In the genomic region with DNA sequence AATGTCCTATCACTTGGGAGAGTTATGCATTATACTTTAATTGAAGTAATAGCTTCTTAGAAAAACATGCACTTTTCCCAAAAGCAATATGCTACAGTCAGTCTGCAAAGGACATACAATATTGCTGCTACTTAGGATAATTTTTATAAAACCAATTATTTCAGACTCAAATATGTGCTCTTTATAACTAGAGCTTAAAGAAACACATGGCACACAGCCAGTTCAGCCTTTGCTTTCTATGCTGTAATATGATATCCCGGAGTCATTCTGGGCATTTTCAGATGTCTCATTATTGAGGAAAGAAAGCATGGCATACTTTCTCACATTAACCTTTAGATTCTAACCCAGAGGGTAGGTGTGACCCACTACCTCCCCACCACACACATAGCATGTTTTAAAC, we compare ENCODE assay signal across 12 cellular contexts. TPM values are rescaled to one million over a fixed set of nuclear protein-coding genes. Genes with fewer than 3 reads are reported as not detected.
DNase-seq lines count a peak whose midpoint lies in the region; ATAC-seq and TF ChIP-seq lines count a peak whose summit lies in the region.
"Had no signal": no experiment of that assay in that cellular context is flagged by ENCODE, and none has a peak within 500 bp of the region (broad histone marks: within the 10 kb centered on the region; RNA-seq: fewer than 3 reads in every experiment).

No MANE protein-coding gene starts in this region.

- no peak overlapping the region for H4K91ac ChIP-seq in IMR-90 (ENCODE audit: insufficient read depth, low read depth, low read length)

- H3K9me2 ChIP-seq in PC-3 (replicated peaks; ENCODE audit: low read length), result no peaks in the 10 kb centered on the region

- no peak overlapping the region for H2AK5ac ChIP-seq in IMR-90 (ENCODE audit: low read depth, low read length)

- intact Hi-C loops in IMR-90 (cut with micrococcal nuclease) (no loop called here), PC-3 (cut with micrococcal nuclease) (no loop called here)

- H3K27me3 ChIP-seq in IMR-90 (ENCODE audit: control insufficient read depth, insufficient read depth, low read length) (peaks cover 2% of the 10 kb centered on the region), PC-3 (ENCODE audit: low read length) (no peaks in the 10 kb centered on the region), BE2C (no peaks in the 10 kb centered on the region), suprapubic skin (no peaks in the 10 kb centered on the region)

- in situ Hi-C loops in IMR-90 (cut with MboI; ENCODE audit: low sequenced_read_pairs), result no loop called here

- no peak overlapping the region for H3K56ac ChIP-seq in IMR-90 (ENCODE audit: extremely low read depth, insufficient read depth, low read length)

- no peaks in the 10 kb centered on the region for H3F3A ChIP-seq in PC-3 (ENCODE audit: low read length, unreplicated experiment)

- POLR2A ChIA-PET in IMR-90 (lab: Charles Lee; ENCODE audit: unreplicated experiment), result no interaction called here
- POLR2A ChIA-PET in PC-3 (lab: Charles Lee; ENCODE audit: unreplicated experiment), result no interaction called here

- H3K9me1 ChIP-seq in IMR-90 (ENCODE audit: insufficient read depth, low read length), result no peaks in the 10 kb centered on the region

- H3K4me2 ChIP-seq in IMR-90 (ENCODE audit: low read depth, low read length), result no peak overlapping the region
- 0 out of 2 replicates have a peak overlapping the region, but pooled peaks have one; percentile 27 for H3K4me2 ChIP-seq in PC-3 (ENCODE audit: low read length)

- H3K18ac ChIP-seq in IMR-90 (ENCODE audit: low read depth, low read length), result no peak overlapping the region

- H3K27me3 Mint-ChIP-seq in activated T-cell treated with anti-CD3 and anti-CD28 coated beads, Interleukin-2, amount 50 U/mL, for 72 hours (ENCODE audit: low read depth), result no peaks in the 10 kb centered on the region
- H3K27me3 Mint-ChIP-seq: brain; CD4-positive, CD25-positive, alpha-beta regulatory T cell; memory B cell had no signal

- no peak overlapping the region for H2BK120ac ChIP-seq in IMR-90 (ENCODE audit: low read depth, low read length)

- no peaks in the 10 kb centered on the region for H3K4me1 Mint-ChIP-seq in activated T-cell treated with anti-CD3 and anti-CD28 coated beads, Interleukin-2, amount 50 U/mL, for 72 hours (ENCODE audit: low read depth)
- H3K4me1 Mint-ChIP-seq: CD4-positive, CD25-positive, alpha-beta regulatory T cell; memory B cell had no signal

- no peak overlapping the region for H3K4ac ChIP-seq in IMR-90 (ENCODE audit: low read depth, low read length)

- H4K8ac ChIP-seq in IMR-90 (ENCODE audit: low read depth in 2 of 2, low read length in 2 of 2), result no peak overlapping the region

- no peak overlapping the region for H3K4me3 Mint-ChIP-seq in activated T-cell treated with anti-CD3 and anti-CD28 coated beads, Interleukin-2, amount 50 U/mL, for 72 hours
- H3K4me3 Mint-ChIP-seq: brain; CD4-positive, CD25-positive, alpha-beta regulatory T cell; memory B cell had no signal

- WGBS in IMR-90 (ENCODE audit: extremely low coverage in 2 of 2, insufficient read length in 1 of 2), 2 experiments, result no CpG with 5 or more reads among the region's 1 CpG
- 23% methylated on average over 1 of the region's 1 CpG for whole genome bisulfite sequencing in suprapubic skin

- no peak overlapping the region for H3K4me3 ChIP-seq in IMR-90 (ENCODE audit: insufficient read depth, low read depth, low read length)
- no peak overlapping the region for H3K4me3 ChIP-seq in PC-3 (ENCODE audit: low read length)
- no peak overlapping the region for H3K4me3 ChIP-seq in BE2C (ENCODE audit: low read depth, low read length)
- H3K4me3 ChIP-seq in suprapubic skin, result no peak overlapping the region

- no peak overlapping the region for H2BK20ac ChIP-seq in IMR-90 (ENCODE audit: low read depth, low read length)

- no peak overlapping the region for H3K27ac ChIP-seq in IMR-90 (ENCODE audit: insufficient read depth, low read length)
- no peak overlapping the region for H3K27ac ChIP-seq in PC-3 (ENCODE audit: low read length)
- H3K27ac ChIP-seq in suprapubic skin, result no peak overlapping the region

- H2AK9ac ChIP-seq in IMR-90 (replicated peaks; ENCODE audit: low read depth, low read length, poor library complexity), result no peak overlapping the region

- no peak for TF ChIP-seq EP300 in suprapubic skin (IDR thresholded peaks at IDR 0.05)

- no peaks in the 10 kb centered on the region for H3K79me1 ChIP-seq in IMR-90 (ENCODE audit: low read depth in 1 of 2, low read length in 2 of 2)

- H3K14ac ChIP-seq in IMR-90 (replicated peaks; ENCODE audit: low read depth, low read length), result no peak overlapping the region

- TF ChIP-seq CTCF in IMR-90 (conservative IDR thresholded peaks at IDR 0.05; ENCODE audit: low read depth, low read length) (no peak), PC-3 (conservative IDR thresholded peaks at IDR 0.05; ENCODE audit: low read depth, low read length) (no peak), BE2C (IDR thresholded peaks at IDR 0.05; ENCODE audit: low read depth, low read length) (no peak), suprapubic skin (IDR thresholded peaks at IDR 0.05) (no peak)

- no peak overlapping the region for H4K5ac ChIP-seq in IMR-90 (ENCODE audit: low read depth, low read length)

- H3K9me3 ChIP-seq in IMR-90 (ENCODE audit: control insufficient read depth, insufficient read depth, low read length), result no peaks in the 10 kb centered on the region
- H3K9me3 ChIP-seq in PC-3 (ENCODE audit: low read length), result no peaks in the 10 kb centered on the region
- H3K9me3 ChIP-seq in BE2C, result no peaks in the 10 kb centered on the region
- no peaks in the 10 kb centered on the region for H3K9me3 ChIP-seq in suprapubic skin

- ATAC-seq in IMR-90 (ENCODE audit: low read depth) (peak; percentile 51), PC-3 (peak; percentile 63)
- ATAC-seq in activated T-cell treated with anti-CD3 and anti-CD28 coated beads, Interleukin-2, amount 50 U/mL, for 72 hours (replicated peaks in 1 of 2), result no peak
- ATAC-seq: right cardiac atrium had no signal

- TF ChIP-seq POLR2A in IMR-90 (IDR thresholded peaks at IDR 0.05; ENCODE audit: low read depth, low read length) (no peak), suprapubic skin (IDR thresholded peaks at IDR 0.05) (no peak)

- H3K79me2 ChIP-seq in PC-3 (ENCODE audit: low read length), result no peaks in the 10 kb centered on the region

- H2BK5ac ChIP-seq in IMR-90 (ENCODE audit: low read depth, low read length, poor library complexity, severe bottlenecking), result no peak overlapping the region

- H4K20me1 ChIP-seq in IMR-90 (ENCODE audit: insufficient read depth, low read length) (no peaks in the 10 kb centered on the region), PC-3 (ENCODE audit: low read length) (no peaks in the 10 kb centered on the region)

- DNase-seq in COLO829 (ENCODE audit: low spot score) (peak; percentile 53), IMR-90 (peak; percentile 53), PC-3 (peak; percentile 72), fibroblast of peridontal ligament (ENCODE audit: extremely low read depth) (peak; percentile 84), BE2C (no peak), suprapubic skin (ENCODE audit: low spot score in 2 of 2) (no peak), NOMO-1 (lab: John Stamatoyannopoulos, UW; ENCODE audit: unreplicated experiment in 2 of 2) (no peak)
- DNase-seq in activated T-cell treated with anti-CD3 and anti-CD28 coated beads, Interleukin-2, amount 50 U/mL, for 72 hours, result no peak
- DNase-seq: CD4-positive, CD25-positive, alpha-beta regulatory T cell had no signal

- H2BK15ac ChIP-seq in IMR-90 (ENCODE audit: low read depth, low read length), result no peak overlapping the region

- CTCF ChIA-PET in IMR-90 (lab: Yijun Ruan, JAX) (interaction anchor here (0.6 kb wide), 1 partner anchor 954 kb away, joined by 3 read pairs; no protein-coding TSS in a partner anchor), PC-3 (lab: Charles Lee) (interaction anchor here (0.6 kb wide), 1 partner anchor 643 kb away, joined by 4 read pairs; no protein-coding TSS in a partner anchor)

- dilution Hi-C loops in IMR-90 (cut with HindIII; ENCODE audit: low sequenced_read_pairs, unreplicated experiment), result no loop called here

- H3K36me3 Mint-ChIP-seq in activated T-cell treated with anti-CD3 and anti-CD28 coated beads, Interleukin-2, amount 50 U/mL, for 72 hours (ENCODE audit: insufficient read depth in 2 of 2), result no peaks in the 10 kb centered on the region
- H3K36me3 Mint-ChIP-seq: brain; CD4-positive, CD25-positive, alpha-beta regulatory T cell; memory B cell had no signal

- no peak overlapping the region for H2AFZ ChIP-seq in IMR-90 (replicated peaks; ENCODE audit: low read length, poor library complexity)
- H2AFZ ChIP-seq in PC-3 (ENCODE audit: low read length), result 0 out of 2 replicates have a peak overlapping the region, but pooled peaks have one; percentile 35

- no peak for TF ChIP-seq RAD21 in IMR-90 (IDR thresholded peaks at IDR 0.05; ENCODE audit: low read length)

- no peak overlapping the region for H3K27ac Mint-ChIP-seq in activated T-cell treated with anti-CD3 and anti-CD28 coated beads, Interleukin-2, amount 50 U/mL, for 72 hours
- H3K27ac Mint-ChIP-seq: CD4-positive, CD25-positive, alpha-beta regulatory T cell; memory B cell had no signal

- H3K36me3 ChIP-seq in IMR-90 (ENCODE audit: control insufficient read depth, insufficient read depth, low read length), result no peaks in the 10 kb centered on the region
- H3K36me3 ChIP-seq in PC-3 (ENCODE audit: low read depth, low read length), result no peaks in the 10 kb centered on the region
- H3K36me3 ChIP-seq in BE2C, result no peaks in the 10 kb centered on the region
- H3K36me3 ChIP-seq in suprapubic skin, result no peaks in the 10 kb centered on the region

- no peak overlapping the region for H3K23ac ChIP-seq in IMR-90 (ENCODE audit: low read depth, low read length)

- H3K9me3 Mint-ChIP-seq in activated T-cell treated with anti-CD3 and anti-CD28 coated beads, Interleukin-2, amount 50 U/mL, for 72 hours, result peaks cover 0 to 2% of the 10 kb centered on the region in 2 donors
- H3K9me3 Mint-ChIP-seq: brain had no signal

- H3K4me1 ChIP-seq in IMR-90 (ENCODE audit: control insufficient read depth, insufficient read depth, low read length), result peaks cover 4% of the 10 kb centered on the region
- peaks cover 9% of the 10 kb centered on the region for H3K4me1 ChIP-seq in PC-3 (ENCODE audit: insufficient read depth, low read length)
- no peaks in the 10 kb centered on the region; the same call in 1 of the 2 replicates for H3K4me1 ChIP-seq in BE2C
- H3K4me1 ChIP-seq in suprapubic skin, result no peaks in the 10 kb centered on the region

- H3K9ac ChIP-seq in IMR-90 (ENCODE audit: low read depth, low read length) (no peak overlapping the region), PC-3 (ENCODE audit: low read length) (no peak overlapping the region)

- BruUV-seq in IMR-90 (replicated peaks; lab: Mats Ljungman, UMichigan) (no TSS peak), PC-3 (replicated peaks; lab: Mats Ljungman, UMichigan) (no TSS peak)

RNA-seq across cellular contexts. Expression of gene COL21A1, which starts 12.3 kb away (rescaled TPM):
- total RNA-seq in IMR-90 (2012; rRNA removed), result not detected in 2 replicates
- polyA plus RNA-seq in IMR-90 (2012; rRNA removed), result 0.05 TPM in 1 of 2 replicates, not detected in the other
- polyA plus RNA-seq in IMR-90 (2012; cell fraction: cytosol; rRNA removed), result 0.01 TPM in 1 of 2 replicates, not detected in the other
- 0.22 TPM in 1 of 2 replicates, not detected in the other for polyA plus RNA-seq in IMR-90 (2012; cell fraction: nucleus; rRNA removed; ENCODE audit: low replicate concordance)
- 0.35 and 1.0 TPM in 2 replicates for total RNA-seq in PC-3 (2014; rRNA removed)
- total RNA-seq in activated T-cell treated with anti-CD3 and anti-CD28 coated beads, Interleukin-2, amount 50 U/mL, for 72 hours, result not detected
- polyA plus RNA-seq in BE2C (2012; ENCODE audit: insufficient read depth, insufficient read length, low read depth), result 3.7 TPM
- total RNA-seq in suprapubic skin, result 10 to 100 TPM in 1 of 4 donors, 1 to 10 TPM in 3; 4.2 to 15.2 (median 4.9) TPM
- total RNA-seq: CD4-positive, CD25-positive, alpha-beta regulatory T cell had no signal
- polyA plus RNA-seq: CD4-positive, CD25-positive, alpha-beta regulatory T cell had no signal

Comparison
In these comparisons a context has a peak if more than half of its experiments do, and no peak if none do; other contexts are left out.
1. DNase-seq: peak in COLO829 (single experiment), IMR-90 (single experiment), PC-3 (single experiment) and fibroblast of peridontal ligament (single experiment); none in activated T-cell treated with anti-CD3 and anti-CD28 coated beads, Interleukin-2, amount 50 U/mL, for 72 hours (0 of 2), BE2C (single experiment), suprapubic skin (0 of 2) and NOMO-1 (0 of 2).
2. ATAC-seq: peak in IMR-90 (single experiment) and PC-3 (single experiment); none in activated T-cell treated with anti-CD3 and anti-CD28 coated beads, Interleukin-2, amount 50 U/mL, for 72 hours (0 of 2).